7 cellular contexts compared by ENCODE assay signal in genomic region chr17:50051082-50051576, GRCh38. TPM values are rescaled to one million over a fixed set of nuclear protein-coding genes. Genes with fewer than 3 reads are reported as not detected.
DNase-seq lines count a peak whose midpoint lies in the region; ATAC-seq and TF ChIP-seq lines count a peak whose summit lies in the region.

No MANE protein-coding gene starts in this region.

- H3K9me3 Mint-ChIP-seq in T-helper 2 cell treated with Interferon-gamma antibody and Interleukin-4, amounts not matched to agents 5 μg/mL and 100 μg/mL, for 36 hours: no peaks in the 10 kb centered on the region
- H3K9me3 Mint-ChIP-seq in type B pancreatic cell: no peaks in the 10 kb centered on the region

- H3K4me1 ChIP-seq in breast epithelium (peaks cover 0 to 7% of the 10 kb centered on the region in 2 donors), vagina (peaks cover 38% of the 10 kb centered on the region)

- no peak for TF ChIP-seq CTCF in breast epithelium (IDR thresholded peaks at IDR 0.05)
- TF ChIP-seq CTCF in type B pancreatic cell (conservative IDR thresholded peaks at IDR 0.05): no peak
- no peak for TF ChIP-seq CTCF in vagina (IDR thresholded peaks at IDR 0.05)

- TF ChIP-seq POLR2A in breast epithelium (IDR thresholded peaks at IDR 0.05) (no peak), vagina (IDR thresholded peaks at IDR 0.05) (no peak)

- H3K27ac Mint-ChIP-seq in T-helper 2 cell treated with Interferon-gamma antibody and Interleukin-4, amounts not matched to agents 5 μg/mL and 100 μg/mL, for 36 hours: peak overlapping the region; percentile 71
- no peak overlapping the region for H3K27ac Mint-ChIP-seq in type B pancreatic cell

- H3K4me3 Mint-ChIP-seq in T-helper 2 cell treated with Interferon-gamma antibody and Interleukin-4, amounts not matched to agents 5 μg/mL and 100 μg/mL, for 36 hours: no peak overlapping the region
- no peak overlapping the region for H3K4me3 Mint-ChIP-seq in type B pancreatic cell

- no peaks in the 10 kb centered on the region for H3K36me3 Mint-ChIP-seq in T-helper 2 cell treated with Interferon-gamma antibody and Interleukin-4, amounts not matched to agents 5 μg/mL and 100 μg/mL, for 36 hours (ENCODE audit: low read depth)
- no peaks in the 10 kb centered on the region for H3K36me3 Mint-ChIP-seq in type B pancreatic cell

- no peak overlapping the region for H3K4me3 ChIP-seq in breast epithelium
- no peak overlapping the region for H3K4me3 ChIP-seq in vagina

- H3K27ac ChIP-seq in breast epithelium (peak overlapping the region; percentile 69 to 82), vagina (no peak overlapping the region)

- DNase-seq in HPDE6-E6E7 (ENCODE audit: extremely low spot score): peak; percentile 91
- peak; percentile 65 for DNase-seq in T-helper 2 cell treated with Interferon-gamma antibody and Interleukin-4, amounts not matched to agents 5 μg/mL and 100 μg/mL, for 36 hours (ENCODE audit: low spot score)
- no peak for DNase-seq in breast epithelium (ENCODE audit: low spot score in 2 of 2)
- peak; percentile 90 for DNase-seq in stimulated activated CD4-positive, alpha-beta T cell treated with anti-CD3 and anti-CD28 coated beads, Interleukin-15, amount 100 ng/mL, for 24 hours
- no peak for DNase-seq in type B pancreatic cell (ENCODE audit: extremely low spot score, unreplicated experiment)
- no peak for DNase-seq in vagina (ENCODE audit: extremely low spot score in 2 of 2)

- H3K27me3 Mint-ChIP-seq in T-helper 2 cell treated with Interferon-gamma antibody and Interleukin-4, amounts not matched to agents 5 μg/mL and 100 μg/mL, for 36 hours (ENCODE audit: low read depth): peaks cover 4% of the 10 kb centered on the region
- peaks cover 8% of the 10 kb centered on the region for H3K27me3 Mint-ChIP-seq in type B pancreatic cell

- no peak for ATAC-seq in GM21526 (IDR thresholded peaks at IDR 0.05; ENCODE audit: low FRiP score, unreplicated experiment)

- H3K27me3 ChIP-seq in breast epithelium: no peaks in the 10 kb centered on the region
- H3K27me3 ChIP-seq in vagina: no peaks in the 10 kb centered on the region

- intact Hi-C loops in breast epithelium (cut with DNase I; ENCODE audit: low total_unique reads) (no loop called here), vagina (cut with DNase I) (no loop called here)

- peaks cover 18% of the 10 kb centered on the region for H3K4me1 Mint-ChIP-seq in T-helper 2 cell treated with Interferon-gamma antibody and Interleukin-4, amounts not matched to agents 5 μg/mL and 100 μg/mL, for 36 hours (ENCODE audit: low read depth)
- H3K4me1 Mint-ChIP-seq in type B pancreatic cell (ENCODE audit: unreplicated experiment): peaks cover 33% of the 10 kb centered on the region

- no peaks in the 10 kb centered on the region for H3K9me3 ChIP-seq in breast epithelium
- no peaks in the 10 kb centered on the region for H3K9me3 ChIP-seq in vagina

- no peaks in the 10 kb centered on the region for H3K36me3 ChIP-seq in breast epithelium
- H3K36me3 ChIP-seq in vagina: no peaks in the 10 kb centered on the region

RNA-seq across cellular contexts. Expression of gene ITGA3, which starts 4.8 kb away (rescaled TPM):
- 10 to 100 TPM; 10.6 to 67.6 (median 48.5) TPM for total RNA-seq in breast epithelium
- 20.3 and 27.3 TPM in 2 replicates for total RNA-seq in type B pancreatic cell (ENCODE audit: low replicate concordance)
- 50.8 TPM for total RNA-seq in vagina

RNA-seq across cellular contexts. Expression of gene PDK2, which starts 44.0 kb away (rescaled TPM):
- 10 to 100 TPM; 28.2 to 53.4 (median 30.5) TPM for total RNA-seq in breast epithelium
- 29.9 and 44.9 TPM in 2 replicates for total RNA-seq in type B pancreatic cell (ENCODE audit: low replicate concordance)
- 44.4 TPM for total RNA-seq in vagina

RNA-seq across cellular contexts. Expression of gene DLX3, which starts 56.1 kb away (rescaled TPM):
- total RNA-seq in breast epithelium (under 1 TPM in 2 of 3 donors, not detected in 1; 0.44 to 0.98 TPM), type B pancreatic cell (ENCODE audit: low replicate concordance) (15.9 and 16.7 TPM in 2 replicates), vagina (1.7 TPM)

Comparison
In these comparisons a context has a peak if more than half of its experiments do, and no peak if none do; other contexts are left out.
1. DNase-seq: peak in HPDE6-E6E7 (single experiment), T-helper 2 cell treated with Interferon-gamma antibody and Interleukin-4, amounts not matched to agents 5 μg/mL and 100 μg/mL, for 36 hours (single experiment) and stimulated activated CD4-positive, alpha-beta T cell treated with anti-CD3 and anti-CD28 coated beads, Interleukin-15, amount 100 ng/mL, for 24 hours (single experiment); none in breast epithelium (0 of 2), type B pancreatic cell (single experiment) and vagina (0 of 2).